Comparison of ENCODE assay signal across 24 cellular contexts in the genomic region with DNA sequence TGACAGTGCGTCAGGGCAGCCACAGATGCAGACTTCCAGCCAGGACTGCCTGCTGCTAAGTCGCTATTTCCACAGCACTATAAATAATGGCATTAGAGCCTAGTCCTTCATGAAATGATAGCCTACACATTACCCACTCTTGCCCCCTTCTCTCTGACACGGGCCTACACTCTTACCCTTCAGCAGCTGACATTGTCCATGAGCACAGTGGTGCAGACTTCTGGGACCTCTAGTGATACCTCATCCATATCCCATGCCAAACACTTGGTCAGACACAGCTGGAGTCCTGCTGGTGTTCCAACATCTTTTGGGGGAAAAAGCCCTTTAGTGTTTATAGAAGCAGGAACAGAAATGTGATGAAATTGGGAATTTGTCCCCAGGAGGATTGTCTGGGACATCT. TPM values are rescaled to one million over a fixed set of nuclear protein-coding genes. Genes with fewer than 3 reads are reported as not detected.
A peak's percentile ranks its signal among the peaks of the same experiment; 100 is the strongest.
DNase-seq lines count a peak whose midpoint lies in the region; FAIRE-seq and TF ChIP-seq lines count a peak whose summit lies in the region.
"Had no signal": no experiment of that assay in that cellular context is flagged by ENCODE, and none has a peak within 500 bp of the region (broad histone marks: within the 10 kb centered on the region; RNA-seq: fewer than 3 reads in every experiment).

No MANE protein-coding gene starts in this region.

- DNase-seq in DMS 273 (lab: John Stamatoyannopoulos, UW; ENCODE audit: unreplicated experiment) (peak; percentile 31), DMS 273 treated with DMSO at 0.1 percent for 48 hours (lab: John Stamatoyannopoulos, UW) (no peak), G401 (ENCODE audit: low spot score) (peak; percentile 25), SK-N-DZ (ENCODE audit: low spot score) (peak; percentile 54), kidney (peak; percentile 6), NCI-H2171 (lab: John Stamatoyannopoulos, UW) (no peak), NCI-H226 (no peak), NCI-H1694 (lab: John Stamatoyannopoulos, UW) (no peak)
- DNase-seq: AML-193, GDM1, H7, IMR-90, Karpas-422, MG63, NCI-H1048, NCI-H1436 treated with DMSO at 0.1 percent for 48 hours, NCI-H2029 treated with DMSO at 0.1 percent for 48 hours, NCI-H446 treated with DMSO at 0.1 percent for 48 hours, NCI-H774, RPMI8226 had no signal

- no peak overlapping the region for H3K4me3 ChIP-seq in kidney (ENCODE audit: low read length in 2 of 2)
- H3K4me3 ChIP-seq: MG63, SJCRH30 had no signal

- intact Hi-C loops in kidney (cut with DNase I): loop anchor here (10.0 kb wide), 1 partner anchor 50 kb away; the partner anchor contains the start of gene CNIH2

- H3K9me3 ChIP-seq in kidney (ENCODE audit: control insufficient read depth in 1 of 2, low read length in 2 of 2): no peaks in the 10 kb centered on the region
- H3K9me3 ChIP-seq: MG63, SJCRH30 had no signal

- no peak overlapping the region for H3K27ac ChIP-seq in kidney (ENCODE audit: low read depth in 2 of 2, low read length in 2 of 2)
- H3K27ac ChIP-seq: 22Rv1, HL-60, SJCRH30 had no signal

- TF ChIP-seq CTCF in kidney (IDR thresholded peaks at IDR 0.05; ENCODE audit: borderline replicate concordance, extremely low read depth, insufficient read depth): no peak

- no peak overlapping the region for H3K9ac ChIP-seq in kidney (ENCODE audit: low read length in 2 of 2)

- H3K4me1 ChIP-seq in kidney (ENCODE audit: control insufficient read depth in 1 of 2, insufficient read depth in 1 of 2, low read depth in 1 of 2, low read length in 2 of 2): no peaks in the 10 kb centered on the region
- H3K4me1 ChIP-seq: SJCRH30 had no signal

- in situ Hi-C loops in G401 (cut with HindIII; ENCODE audit: low sequenced_read_pairs): no loop called here

- peaks cover 10 to 18% of the 10 kb centered on the region in 2 donors for H3K36me3 ChIP-seq in kidney (ENCODE audit: control insufficient read depth in 1 of 2, insufficient read depth in 2 of 2, low read length in 2 of 2)
- H3K36me3 ChIP-seq: MG63, SJCRH30 had no signal

- FAIRE-seq in kidney (lab: Jason Lieb, UNC): no peak

RNA-seq across cellular contexts. Expression of gene KLC2, which starts 32.4 kb away (rescaled TPM):
- 17.2 and 18.3 TPM in 2 replicates for total RNA-seq in G401 (2014; rRNA removed; shearing (Covaris generic))
- polyA plus RNA-seq in SK-N-DZ (2014; cell fraction: cytosol; rRNA removed): 23.3 and 28.5 TPM in 2 replicates
- polyA plus RNA-seq in SK-N-DZ (2014; cell fraction: nucleus; rRNA removed): 47.1 and 57.3 TPM in 2 replicates
- total RNA-seq in kidney: 30.6 TPM
- polyA plus RNA-seq in kidney (ENCODE audit: insufficient read depth, low read depth, low replicate concordance): 16.2 TPM

RNA-seq across cellular contexts. Expression of gene RAB1B, which starts 43.4 kb away (rescaled TPM):
- total RNA-seq in G401 (2014; rRNA removed; shearing (Covaris generic)): 67.8 and 81.8 TPM in 2 replicates
- polyA plus RNA-seq in SK-N-DZ (2014; cell fraction: cytosol; rRNA removed): 87.5 and 106 TPM in 2 replicates
- polyA plus RNA-seq in SK-N-DZ (2014; cell fraction: nucleus; rRNA removed): 43.1 and 43.3 TPM in 2 replicates
- total RNA-seq in kidney: 153 TPM
- polyA plus RNA-seq in kidney (ENCODE audit: insufficient read depth, low read depth, low replicate concordance): 197 TPM

RNA-seq across cellular contexts. Expression of gene CNIH2, which starts 52.9 kb away (rescaled TPM):
- 4.4 and 12.4 TPM in 2 replicates for total RNA-seq in G401 (2014; rRNA removed; shearing (Covaris generic))
- 9.1 and 13.5 TPM in 2 replicates for polyA plus RNA-seq in SK-N-DZ (2014; cell fraction: cytosol; rRNA removed)
- 9.0 and 14.4 TPM in 2 replicates for polyA plus RNA-seq in SK-N-DZ (2014; cell fraction: nucleus; rRNA removed)
- total RNA-seq in kidney: 0.63 TPM
- polyA plus RNA-seq in kidney (ENCODE audit: insufficient read depth, low read depth, low replicate concordance): not detected
- polyA plus RNA-seq: CD14-positive monocyte had no signal

Comparison
In these comparisons a context has a peak if more than half of its experiments do, and no peak if none do; other contexts are left out.
1. DNase-seq: peak in DMS 273 (single experiment), G401 (single experiment), SK-N-DZ (single experiment) and kidney (single experiment); none in DMS 273 treated with DMSO at 0.1 percent for 48 hours (single experiment), NCI-H2171 (single experiment), NCI-H226 (single experiment) and NCI-H1694 (single experiment).